Comparison of ENCODE assay signal across 8 cellular contexts in genomic region chr1:24910751-24911650, GRCh38. TPM values are rescaled to one million over a fixed set of nuclear protein-coding genes. Genes with fewer than 3 reads are reported as not detected.
DNase-seq lines count a peak whose midpoint lies in the region; FAIRE-seq and TF ChIP-seq lines count a peak whose summit lies in the region.

No MANE protein-coding gene starts in this region.

- H3K9ac ChIP-seq in SK-N-SH, result no peak overlapping the region
- H3K9ac ChIP-seq in MM.1S (ENCODE audit: low read length), result no peak overlapping the region

- H3K27me3 ChIP-seq in brain microvascular endothelial cell (replicated peaks) (no peaks in the 10 kb centered on the region), SK-N-SH (ENCODE audit: insufficient read depth) (no peaks in the 10 kb centered on the region), MM.1S (replicated peaks; ENCODE audit: insufficient read depth, low read length) (no peaks in the 10 kb centered on the region)

- TF ChIP-seq POLR2A in GM12892 (IDR thresholded peaks at IDR 0.05; ENCODE audit: low read depth, low read length), result no peak; the same call in 1 of the 2 replicates

- peaks cover 0 to 30% of the 10 kb centered on the region in 2 experiments; a peak in 1 of 4 replicates for H3K4me1 ChIP-seq in SK-N-SH (ENCODE audit: control insufficient read depth in 1 of 2, insufficient read depth in 2 of 2, low read depth in 1 of 2, low read length in 1 of 2)
- no peaks in the 10 kb centered on the region for H3K4me1 ChIP-seq in MM.1S (ENCODE audit: low read length)

- no peaks in the 10 kb centered on the region for H3F3A ChIP-seq in SK-N-SH (replicated peaks; ENCODE audit: insufficient read depth)
- no peaks in the 10 kb centered on the region for H3F3A ChIP-seq in MM.1S (ENCODE audit: insufficient read depth, low read length)

- 86% methylated on average over 18 of the region's 20 CpGs for WGBS in SK-N-SH (ENCODE audit: low lambda C conversion rate)

- FAIRE-seq in GM12892 (lab: Jason Lieb, UNC), result peak; percentile 30

- H3K9me2 ChIP-seq in SK-N-SH (no peaks in the 10 kb centered on the region), MM.1S (replicated peaks; ENCODE audit: insufficient read depth, low read length) (no peaks in the 10 kb centered on the region)

- TF ChIP-seq CTCF in brain microvascular endothelial cell (IDR thresholded peaks at IDR 0.05; ENCODE audit: low read depth, low read length, missing control alignments), result no peak
- no peak for TF ChIP-seq CTCF in SK-N-SH (IDR thresholded peaks at IDR 0.05)
- no peak for TF ChIP-seq CTCF in MM.1S (IDR thresholded peaks at IDR 0.05; ENCODE audit: low read length)

- TF ChIP-seq RAD21 in SK-N-SH (IDR thresholded peaks at IDR 0.05; ENCODE audit: low read length), result no peak

- H3K36me3 ChIP-seq in brain microvascular endothelial cell (replicated peaks) (no peaks in the 10 kb centered on the region), SK-N-SH (replicated peaks in 1 of 2; ENCODE audit: control insufficient read depth in 1 of 2, insufficient read depth in 2 of 2, low read length in 1 of 2) (no peaks in the 10 kb centered on the region), MM.1S (replicated peaks; ENCODE audit: insufficient read depth, low read length) (peaks cover 4% of the 10 kb centered on the region; the same call in 1 of the 2 replicates)

- DNase-seq in GM12892 (ENCODE audit: insufficient read length) (no peak), brain microvascular endothelial cell (peak; percentile 79), NCI-H2227 (lab: John Stamatoyannopoulos, UW; ENCODE audit: unreplicated experiment) (no peak), SK-N-SH (no peak), NOMO-1 (lab: John Stamatoyannopoulos, UW; ENCODE audit: unreplicated experiment in 2 of 2) (no peak), MM.1S (no peak)
- DNase-seq in activated CD4-positive, alpha-beta T cell treated with anti-CD3 and anti-CD28 coated beads for 1 hour, result peak; percentile 51
- DNase-seq in stimulated activated CD4-positive, alpha-beta T cell treated with anti-CD3 and anti-CD28 coated beads, Interleukin-1b, Interleukin-23, amount 100 ng/mL, for 48 hours, result peak; percentile 63

- in situ Hi-C loops in brain microvascular endothelial cell (cut with HindIII; ENCODE audit: low pct_ligation_motif_present, low sequenced_read_pairs), result no loop called here

- H3K4me2 ChIP-seq in SK-N-SH, result no peak overlapping the region
- no peak overlapping the region for H3K4me2 ChIP-seq in MM.1S (ENCODE audit: low read depth, low read length)

- H3K79me2 ChIP-seq in SK-N-SH (ENCODE audit: insufficient read depth) (no peaks in the 10 kb centered on the region), MM.1S (ENCODE audit: low read length) (peaks cover 47% of the 10 kb centered on the region)

- H2AFZ ChIP-seq in SK-N-SH (ENCODE audit: low read depth), result no peak overlapping the region
- no peak overlapping the region for H2AFZ ChIP-seq in MM.1S (ENCODE audit: low read length)

- H4K20me1 ChIP-seq in SK-N-SH (ENCODE audit: insufficient read depth) (no peaks in the 10 kb centered on the region), MM.1S (ENCODE audit: insufficient read depth, low read length) (no peaks in the 10 kb centered on the region)

- TF ChIP-seq EP300 in SK-N-SH (IDR thresholded peaks at IDR 0.05; ENCODE audit: borderline replicate concordance in 1 of 2, low read depth in 1 of 2, low read length in 1 of 2), result no peak

- H3K9me3 ChIP-seq in SK-N-SH, result no peaks in the 10 kb centered on the region
- no peaks in the 10 kb centered on the region for H3K9me3 ChIP-seq in MM.1S (replicated peaks; ENCODE audit: insufficient read depth, low read length)

- H3K27ac ChIP-seq in brain microvascular endothelial cell, result peak overlapping the region; percentile 72
- H3K27ac ChIP-seq in SK-N-SH (ENCODE audit: low read depth in 2 of 2, low read length in 1 of 2), result no peak overlapping the region
- no peak overlapping the region for H3K27ac ChIP-seq in MM.1S (ENCODE audit: low read length)

- POLR2A ChIA-PET in SK-N-SH (lab: Yijun Ruan, JAX), result interaction anchor here (0.5 kb wide), 1 partner anchor 317 kb away, joined by 3 read pairs; no protein-coding TSS in a partner anchor

- H3K4me3 ChIP-seq in brain microvascular endothelial cell (ENCODE audit: low read depth, low read length) (no peak overlapping the region), SK-N-SH (ENCODE audit: low read depth in 2 of 2, low read length in 1 of 2) (no peak overlapping the region), MM.1S (ENCODE audit: low read length) (no peak overlapping the region)

- CTCF ChIA-PET in SK-N-SH (lab: Yijun Ruan, JAX), result interaction anchor here (1.0 to 3.0 kb wide), 5 partner anchors 10 to 294 kb away, joined by 3 to 29 read pairs (median 3); no protein-coding TSS in a partner anchor

TF ChIP-seq in SK-N-SH, 30 proteins besides CTCF, POLR2A, EP300 and RAD21:
- TF ChIP-seq POLR2AphosphoS5 (IDR thresholded peaks at IDR 0.05; ENCODE audit: low read depth, low read length) (no peak), YY1 (IDR thresholded peaks at IDR 0.05; ENCODE audit: low read depth) (no peak), MXI1 (IDR thresholded peaks at IDR 0.05; ENCODE audit: low read depth, low read length) (no peak), RXRA (IDR thresholded peaks at IDR 0.05; ENCODE audit: borderline replicate concordance, low read depth) (no peak), EZH2phosphoT487 (IDR thresholded peaks at IDR 0.05; ENCODE audit: borderline replicate concordance, low read depth) (no peak), ELF1 (IDR thresholded peaks at IDR 0.05) (no peak), SIN3A (IDR thresholded peaks at IDR 0.05; ENCODE audit: borderline replicate concordance, low read depth, low read length) (no peak), GATA2 (CRISPR knock-in tag; IDR thresholded peaks at IDR 0.05) (no peak)

RNA-seq across cellular contexts. Expression of gene RUNX3, which starts 19.1 kb away (rescaled TPM):
- 38.6 TPM for polyA plus RNA-seq in GM12892 (2012; ENCODE audit: missing spikeins)
- not detected in 2 replicates for polyA plus RNA-seq in SK-N-SH (2012; rRNA removed)
- not detected in 2 replicates for polyA plus RNA-seq in SK-N-SH (2012; cell fraction: cytosol; rRNA removed)
- polyA plus RNA-seq in SK-N-SH (2012; cell fraction: nucleus; rRNA removed), result not detected in 2 replicates

Comparison
In these comparisons a context has a peak if more than half of its experiments do, and no peak if none do; other contexts are left out.
1. DNase-seq: peak in activated CD4-positive, alpha-beta T cell treated with anti-CD3 and anti-CD28 coated beads for 1 hour (single experiment), brain microvascular endothelial cell (single experiment) and stimulated activated CD4-positive, alpha-beta T cell treated with anti-CD3 and anti-CD28 coated beads, Interleukin-1b, Interleukin-23, amount 100 ng/mL, for 48 hours (single experiment); none in GM12892 (single experiment), NCI-H2227 (single experiment), SK-N-SH (single experiment), NOMO-1 (0 of 2) and MM.1S (single experiment).